Comparison of ENCODE assay signal across 7 cellular contexts in the genomic region with DNA sequence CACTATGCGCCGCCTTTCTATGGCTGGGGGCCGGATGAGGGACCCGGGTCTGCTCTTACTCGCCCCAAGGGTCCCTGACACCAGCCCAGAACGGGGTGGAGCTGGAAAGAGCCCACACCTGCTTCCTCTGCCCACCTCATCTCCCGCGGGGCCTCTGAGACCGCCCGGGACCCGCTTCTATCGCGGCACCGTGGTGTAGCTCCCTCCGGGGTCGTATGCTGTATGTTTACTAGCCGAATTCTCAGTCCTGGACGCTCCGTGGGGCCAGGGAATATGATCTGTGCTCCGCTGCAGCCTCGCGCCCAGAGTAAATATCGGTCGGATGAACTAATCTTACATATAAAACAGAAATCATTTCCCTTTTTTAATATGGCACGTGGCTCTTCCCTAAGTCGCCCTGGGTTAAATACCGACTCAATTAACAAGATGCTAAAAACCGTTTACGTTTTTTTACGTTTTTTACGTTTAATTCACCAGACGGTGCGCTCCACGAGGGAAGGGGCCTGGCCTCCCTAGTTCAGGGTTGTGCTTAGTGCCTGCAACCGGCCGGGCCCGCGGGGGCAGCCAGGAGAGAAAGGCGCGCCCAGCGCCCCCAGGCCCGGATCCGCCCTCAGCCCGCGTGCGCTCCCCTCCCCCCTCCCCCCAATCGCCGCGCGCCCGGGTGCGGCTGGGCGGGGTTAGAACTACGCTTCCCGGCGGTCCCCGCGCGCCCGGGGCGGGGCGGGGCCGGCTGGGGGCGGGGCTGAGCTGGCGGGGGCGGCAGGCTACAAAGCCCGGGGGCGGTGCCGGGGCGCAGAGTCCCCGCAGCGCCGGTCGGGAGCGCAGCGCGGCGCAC. TPM values are rescaled to one million over a fixed set of nuclear protein-coding genes. Genes with fewer than 3 reads are reported as not detected.
DNase-seq lines count a peak whose midpoint lies in the region; ATAC-seq, FAIRE-seq and TF ChIP-seq lines count a peak whose summit lies in the region.

A gene (plus strand): TSS at position 793 of the 835 bp plus-strand sequence. CDS start 186 bp downstream, outside the sequence.

- no peaks in the 10 kb centered on the region for H3K36me3 ChIP-seq in kidney (ENCODE audit: control insufficient read depth in 1 of 2, insufficient read depth in 2 of 2, low read length in 2 of 2)

- H3K36me3 Mint-ChIP-seq in HFFc6 (ENCODE audit: low read depth) (peaks cover 2% of the 10 kb centered on the region; the same call in 1 of the 2 replicates), activated B cell treated with CpG ODN at 0.5 μM for 24 hours (ENCODE audit: low read depth) (peaks cover 35% of the 10 kb centered on the region)

- H3K4me3 ChIP-seq in GM12864 (ENCODE audit: low read depth, low read length), result peak within 1 kb of the TSS; percentile 92
- peak within 1 kb of the TSS; percentile 59 to 66 for H3K4me3 ChIP-seq in kidney (ENCODE audit: low read length in 2 of 2)

- peak; percentile 69 for ATAC-seq in activated B cell treated with CpG ODN at 0.5 μM for 24 hours (ENCODE audit: low read depth)

- H3K9me3 Mint-ChIP-seq in HFFc6, result no peaks in the 10 kb centered on the region
- no peaks in the 10 kb centered on the region for H3K9me3 Mint-ChIP-seq in activated B cell treated with CpG ODN at 0.5 μM for 24 hours

- H3K4me1 ChIP-seq in kidney (ENCODE audit: control insufficient read depth in 1 of 2, insufficient read depth in 1 of 2, low read depth in 1 of 2, low read length in 2 of 2), result peaks cover 15 to 26% of the 10 kb centered on the region in 2 donors

- peak within 1 kb of the TSS; percentile 83 for H3K4me3 Mint-ChIP-seq in HFFc6
- peak within 1 kb of the TSS; percentile 92 for H3K4me3 Mint-ChIP-seq in activated B cell treated with CpG ODN at 0.5 μM for 24 hours

- intact Hi-C loops in activated B cell treated with CpG ODN at 0.5 μM for 24 hours (cut with micrococcal nuclease) (loop anchor here (1.0 to 10.0 kb wide), 12 partner anchors 7 to 1774 kb away; a partner anchor contains a TSS), kidney (cut with DNase I) (no loop called here)

- H3K4me1 Mint-ChIP-seq in HFFc6 (ENCODE audit: low read depth) (no peaks in the 10 kb centered on the region), activated B cell treated with CpG ODN at 0.5 μM for 24 hours (peaks cover 60% of the 10 kb centered on the region)

- TF ChIP-seq CTCF in GM12864 (IDR thresholded peaks at IDR 0.05; ENCODE audit: low read depth, low read length, missing control alignments) (no peak), HFFc6 (IDR thresholded peaks at IDR 0.05) (no peak), activated B cell treated with CpG ODN at 0.5 μM for 24 hours (IDR thresholded peaks at IDR 0.05) (no peak), kidney (IDR thresholded peaks at IDR 0.05; ENCODE audit: borderline replicate concordance, extremely low read depth, insufficient read depth) (no peak)

- no peak for FAIRE-seq in kidney (lab: Jason Lieb, UNC)

- no peaks in the 10 kb centered on the region for H3K9me3 ChIP-seq in kidney (ENCODE audit: control insufficient read depth in 1 of 2, low read length in 2 of 2)

- H3K27ac ChIP-seq in kidney (ENCODE audit: low read depth in 2 of 2, low read length in 2 of 2), result peak within 1 kb of the TSS; percentile 14 to 16

- POLR2A ChIA-PET in activated B cell treated with CpG ODN at 0.5 μM for 24 hours (lab: Charles Lee), result interaction anchor here (1.0 to 7.3 kb wide), 20 partner anchors 11 to 1614 kb away, joined by 3 to 244 read pairs (median 9); a partner anchor contains a TSS

- H3K27ac Mint-ChIP-seq in HFFc6 (no peak within 1 kb of the TSS), activated B cell treated with CpG ODN at 0.5 μM for 24 hours (peak within 1 kb of the TSS; percentile 96)

- DNase-seq in GM12864 (ENCODE audit: low read depth), result no peak
- no peak for DNase-seq in HFFc6
- DNase-seq in NCI-H1105 treated with DMSO at 0.1 percent for 48 hours (lab: John Stamatoyannopoulos, UW), result peak; percentile 40
- DNase-seq in activated B cell treated with CpG ODN at 0.5 μM for 24 hours, result peak; percentile 77
- DNase-seq in central memory CD4-positive, alpha-beta T cell, result peak; percentile 68
- DNase-seq in kidney, result peak; percentile 87
- DNase-seq in stimulated activated CD4-positive, alpha-beta T cell treated with anti-CD3 and anti-CD28 coated beads, Interleukin-15, amount 100 ng/mL, for 1 hour (ENCODE audit: low read depth in 1 of 2, low spot score in 1 of 2), result peak; percentile 63 to 79

- peak within 1 kb of the TSS; percentile 22 to 52 for H3K9ac ChIP-seq in kidney (ENCODE audit: low read length in 2 of 2)

- H3K27me3 Mint-ChIP-seq in HFFc6 (ENCODE audit: insufficient read depth), result no peaks in the 10 kb centered on the region; the same call in 1 of the 2 replicates
- no peaks in the 10 kb centered on the region for H3K27me3 Mint-ChIP-seq in activated B cell treated with CpG ODN at 0.5 μM for 24 hours

- CTCF ChIA-PET in activated B cell treated with CpG ODN at 0.5 μM for 24 hours (lab: Charles Lee), result interaction anchor here (1.0 to 3.5 kb wide), 9 partner anchors 9 to 108 kb away, joined by 3 to 33 read pairs (median 13); no protein-coding TSS in a partner anchor

RNA-seq across cellular contexts. Expression of the gene that starts here (rescaled TPM):
- 1 to 10 TPM; 3.7 to 5.7 (median 4.6) TPM for total RNA-seq in HFFc6 (2021; fragmentation: NEBNext Ultra II Directional; extraction: Animal tissue kit (Norgen Biotek cat#: 25700))
- total RNA-seq in activated B cell treated with CpG ODN at 0.5 μM for 24 hours (69.6 and 70.7 TPM in 2 replicates), kidney (16.8 TPM)
- 18.0 TPM for polyA plus RNA-seq in kidney (ENCODE audit: insufficient read depth, low read depth, low replicate concordance)

Comparison
In these comparisons a context has a peak if more than half of its experiments do, and no peak if none do; other contexts are left out.
1. DNase-seq: peak in NCI-H1105 treated with DMSO at 0.1 percent for 48 hours (single experiment), activated B cell treated with CpG ODN at 0.5 μM for 24 hours (single experiment), central memory CD4-positive, alpha-beta T cell (single experiment), kidney (single experiment) and stimulated activated CD4-positive, alpha-beta T cell treated with anti-CD3 and anti-CD28 coated beads, Interleukin-15, amount 100 ng/mL, for 1 hour (2 of 2); none in GM12864 (single experiment) and HFFc6 (single experiment).